16 cellular contexts compared by ENCODE assay signal in genomic region chr2:203893386-203893785, GRCh38. TPM values are rescaled to one million over a fixed set of nuclear protein-coding genes. Genes with fewer than 3 reads are reported as not detected.
DNase-seq lines count a peak whose midpoint lies in the region; ATAC-seq and TF ChIP-seq lines count a peak whose summit lies in the region.
"Had no signal": no experiment of that assay in that cellular context is flagged by ENCODE, and none has a peak within 500 bp of the region (broad histone marks: within the 10 kb centered on the region; RNA-seq: fewer than 3 reads in every experiment).

No MANE protein-coding gene starts in this region.

- H3K36me3 ChIP-seq in mucosa of descending colon (ENCODE audit: low read depth) = no peaks in the 10 kb centered on the region
- no peaks in the 10 kb centered on the region for H3K36me3 ChIP-seq in ovary
- H3K36me3 ChIP-seq: BLaER1, lower lobe of right lung had no signal

- DNase-seq in AG10803 (ENCODE audit: low read depth) = peak; percentile 58
- DNase-seq in HT1080 (ENCODE audit: low read depth) = peak; percentile 50
- peak; percentile 27 for DNase-seq in fibroblast of gingiva (ENCODE audit: low read depth)
- DNase-seq in mucosa of descending colon = no peak
- no peak for DNase-seq in DMS53 (lab: John Stamatoyannopoulos, UW)
- no peak for DNase-seq in ovary
- DNase-seq in DMS114 treated with DMSO at 0.1 percent for 48 hours (lab: John Stamatoyannopoulos, UW; ENCODE audit: unreplicated experiment) = no peak
- DNase-seq in T-helper 9 cell = no peak
- DNase-seq: lower lobe of right lung; NCI-H1105; NCI-H226; stimulated activated naive B cell treated with anti-CD40 and anti-IgM and Interleukin-4, amounts not matched to agents 10 μg/mL and 1 μg/mL and 100 μg/mL, for 72 hours had no signal

- H3K4me3 ChIP-seq in AG10803 (ENCODE audit: low read length) = no peak overlapping the region
- no peak overlapping the region for H3K4me3 ChIP-seq in mucosa of descending colon
- H3K4me3 ChIP-seq in ovary = no peak overlapping the region
- H3K4me3 ChIP-seq: BLaER1, hepatocyte, lower lobe of right lung had no signal

- H3K4me1 ChIP-seq in mucosa of descending colon (ENCODE audit: low read depth) = no peaks in the 10 kb centered on the region
- no peaks in the 10 kb centered on the region for H3K4me1 ChIP-seq in ovary (ENCODE audit: insufficient read depth)
- H3K4me1 ChIP-seq: BLaER1, lower lobe of right lung, parathyroid adenoma had no signal

- WGBS in ovary, 3 donors = 47 to 87% (median 57%) methylated on average over 1 of the region's 1 CpG

- H3K27ac ChIP-seq in ovary = no peak overlapping the region
- H3K27ac ChIP-seq: BLaER1, hepatocyte, lower lobe of right lung, parathyroid adenoma, RWPE1 had no signal

- H3K9me3 ChIP-seq in mucosa of descending colon (no peaks in the 10 kb centered on the region), ovary (no peaks in the 10 kb centered on the region)
- H3K9me3 ChIP-seq: BLaER1, lower lobe of right lung had no signal

- TF ChIP-seq CTCF in AG10803 (conservative IDR thresholded peaks at IDR 0.05; ENCODE audit: low read length) = no peak
- no peak for TF ChIP-seq CTCF in mucosa of descending colon (IDR thresholded peaks at IDR 0.05)
- TF ChIP-seq CTCF in ovary (IDR thresholded peaks at IDR 0.05) = no peak

- peak; percentile 35 for ATAC-seq in mucosa of descending colon
- ATAC-seq: lower lobe of right lung; stimulated activated naive B cell treated with anti-CD40 and anti-IgM and Interleukin-4, amounts not matched to agents 10 μg/mL and 1 μg/mL and 100 μg/mL, for 72 hours had no signal

- no peak for TF ChIP-seq EP300 in ovary (IDR thresholded peaks at IDR 0.05)

- intact Hi-C loops in mucosa of descending colon (cut with DNase I, micrococcal nuclease) (no loop called here), ovary (cut with DNase I) (no loop called here)

- no peak for TF ChIP-seq POLR2A in ovary (IDR thresholded peaks at IDR 0.05)

- H3K27me3 ChIP-seq in ovary = no peaks in the 10 kb centered on the region
- H3K27me3 ChIP-seq: BLaER1, hepatocyte had no signal

RNA-seq across cellular contexts. Expression of gene CTLA4, which starts 25.8 kb away (rescaled TPM):
- total RNA-seq in HT1080 (2014; rRNA removed; shearing (Covaris generic)) = not detected in 2 replicates
- polyA plus RNA-seq in HT1080 (2015; cell fraction: cytosol; rRNA removed) = 0.05 TPM in 1 of 2 replicates, not detected in the other
- not detected in 2 replicates for polyA plus RNA-seq in HT1080 (2015; cell fraction: nucleus; rRNA removed)
- under 1 TPM; 0.14 to 0.96 (median 0.51) TPM for total RNA-seq in mucosa of descending colon
- under 1 TPM in 1 of 7 donors, not detected in 6; 0.51 TPM for total RNA-seq in ovary
- under 1 TPM; 0.04 to 0.17 TPM for polyA plus RNA-seq in ovary
- total RNA-seq: hepatocyte had no signal
- polyA plus RNA-seq: hepatocyte had no signal

RNA-seq across cellular contexts. Expression of gene ICOS, which starts 43.2 kb away (rescaled TPM):
- not detected in 2 replicates for total RNA-seq in HT1080 (2014; rRNA removed; shearing (Covaris generic))
- polyA plus RNA-seq in HT1080 (2015; cell fraction: cytosol; rRNA removed) = not detected in 2 replicates
- polyA plus RNA-seq in HT1080 (2015; cell fraction: nucleus; rRNA removed) = not detected in 2 replicates
- under 1 TPM; 0.36 to 0.49 (median 0.38) TPM for total RNA-seq in mucosa of descending colon
- under 1 TPM in 3 of 7 donors, not detected in 4; 0.07 to 0.33 (median 0.11) TPM for total RNA-seq in ovary
- polyA plus RNA-seq in ovary = under 1 TPM; 0.05 to 0.40 TPM
- polyA plus RNA-seq: hepatocyte had no signal

Comparison
In these comparisons a context has a peak if more than half of its experiments do, and no peak if none do; other contexts are left out.
1. DNase-seq: peak in AG10803 (single experiment), HT1080 (single experiment) and fibroblast of gingiva (single experiment); none in mucosa of descending colon (0 of 3), DMS53 (single experiment), ovary (0 of 5), DMS114 treated with DMSO at 0.1 percent for 48 hours (single experiment) and T-helper 9 cell (single experiment).